ENCODE assay signal across 8 cellular contexts in the genomic region with DNA sequence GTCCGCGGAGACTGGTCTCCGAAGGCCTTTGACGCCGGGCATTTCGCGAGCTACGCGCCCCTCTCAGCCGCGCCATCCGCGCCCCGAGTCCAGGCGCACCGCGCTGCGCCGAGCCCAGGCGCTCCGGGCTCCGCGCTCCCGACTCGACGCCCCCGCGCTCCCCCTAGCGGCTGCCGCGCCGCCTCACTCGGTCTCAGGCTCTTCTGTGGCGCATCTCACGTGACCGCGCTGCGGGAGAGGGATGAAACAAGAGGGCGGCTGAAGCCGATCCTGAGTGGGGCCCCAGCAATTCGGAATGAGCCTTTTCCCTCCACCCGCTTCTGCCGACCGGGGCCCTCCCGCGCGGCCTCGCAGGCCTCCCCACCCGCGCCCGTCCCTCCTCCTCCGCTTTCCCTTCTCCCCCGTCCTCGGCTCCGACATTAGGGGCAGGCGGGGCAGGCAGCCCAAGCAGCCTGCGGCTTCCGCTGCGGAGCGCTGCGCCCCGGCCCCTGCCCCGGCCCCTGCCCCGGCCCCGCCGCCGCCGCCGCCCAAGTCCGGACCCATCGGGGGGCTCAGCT.
DNase-seq lines count a peak whose midpoint lies in the region; ATAC-seq lines count a peak whose summit lies in the region.

No MANE protein-coding gene starts in this region.

- no peaks in the 10 kb centered on the region for H3K27me3 Mint-ChIP-seq in central memory CD8-positive, alpha-beta T cell

- peaks cover 28% of the 10 kb centered on the region for H3K36me3 Mint-ChIP-seq in central memory CD8-positive, alpha-beta T cell (ENCODE audit: insufficient read depth)

- H3K27ac Mint-ChIP-seq in central memory CD8-positive, alpha-beta T cell (ENCODE audit: low read depth) = peak overlapping the region; percentile 89

- peaks cover 24% of the 10 kb centered on the region for H3K4me1 Mint-ChIP-seq in central memory CD8-positive, alpha-beta T cell

- no peaks in the 10 kb centered on the region for H3K9me3 Mint-ChIP-seq in central memory CD8-positive, alpha-beta T cell

- DNase-seq in AG08396 (ENCODE audit: low spot score) = peak; percentile 96
- DNase-seq in NCI-H2171 treated with DMSO at 0.1 percent for 48 hours (lab: John Stamatoyannopoulos, UW) = peak; percentile 87
- peak; percentile 83 to 90 (median 88) for DNase-seq in activated CD4-positive, CD25-positive, alpha-beta regulatory T cell (lab: John Stamatoyannopoulos, UW)
- peak; percentile 87 to 88 for DNase-seq in central memory CD8-positive, alpha-beta T cell (ENCODE audit: low spot score in 2 of 2)
- peak; percentile 74 for DNase-seq in kidney glomerular epithelial cell (lab: John Stamatoyannopoulos, UW)
- peak; percentile 84 to 85 for DNase-seq in stimulated activated CD4-positive, alpha-beta T cell treated with anti-CD3 and anti-CD28 coated beads, Interleukin-1b, Interleukin-23, amount 100 ng/mL, for 1 hour (ENCODE audit: low read depth in 2 of 2)

- peak overlapping the region; percentile 90 for H3K4me3 Mint-ChIP-seq in central memory CD8-positive, alpha-beta T cell

- ATAC-seq in GM18868 (IDR thresholded peaks at IDR 0.05; ENCODE audit: unreplicated experiment) (peak; percentile 92), HG03103 (IDR thresholded peaks at IDR 0.05; ENCODE audit: low read depth, unreplicated experiment) (peak; percentile 75)
- peak; percentile 79 for ATAC-seq in central memory CD8-positive, alpha-beta T cell (replicated peaks; ENCODE audit: extremely low read depth, poor library complexity, severe bottlenecking)

Comparison
In these comparisons a context has a peak if more than half of its experiments do, and no peak if none do; other contexts are left out.
1. Peak in every context shown above with its lines: DNase-seq and ATAC-seq.